Comparison of ENCODE assay signal across 1 cellular context in the genomic region with DNA sequence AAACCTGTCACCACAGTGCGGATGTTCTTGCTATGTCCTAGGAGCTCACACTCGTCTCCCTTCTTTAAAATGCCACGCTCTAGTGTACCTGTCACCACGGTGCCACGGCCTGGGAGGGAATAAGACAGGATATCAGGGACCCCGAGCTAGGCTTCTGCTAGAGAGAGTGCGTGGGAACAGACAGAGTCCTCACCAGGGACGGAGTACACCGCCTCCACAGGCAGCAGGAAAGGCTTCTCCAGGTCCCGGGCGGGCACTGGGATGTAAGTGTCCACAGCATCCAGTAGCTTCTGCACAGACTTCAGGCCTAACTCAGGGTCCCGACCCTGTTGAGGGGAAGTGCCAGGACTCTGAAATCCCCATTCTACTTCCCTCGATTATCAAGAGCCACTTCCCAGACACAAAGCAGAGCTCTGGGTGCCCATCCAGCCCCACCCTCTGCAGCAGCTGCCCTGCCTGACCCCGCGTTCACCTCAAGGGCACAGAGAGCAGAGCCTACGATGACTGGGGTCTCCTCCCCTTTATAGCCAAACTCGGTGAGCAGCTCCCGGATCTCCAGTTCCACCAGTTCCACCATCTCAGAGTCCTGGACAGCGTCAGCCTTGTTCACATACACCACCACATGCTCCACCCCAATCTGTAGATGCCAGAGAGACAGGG.
TF ChIP-seq lines count a peak whose summit lies in the region.

No MANE protein-coding gene starts in this region.

TF ChIP-seq in GM12891, 5 proteins besides CTCF, POLR2A, EP300 and RAD21 (continued from another document):
- TF ChIP-seq TAF1 (IDR thresholded peaks at IDR 0.05; ENCODE audit: low read depth, low read length) = no peak
- no peak for TF ChIP-seq POLR2AphosphoS5 (IDR thresholded peaks at IDR 0.05; ENCODE audit: low read depth, low read length)
- TF ChIP-seq PAX5 (IDR thresholded peaks at IDR 0.05; ENCODE audit: insufficient read depth, low read length, severe bottlenecking) = no peak
